8 cellular contexts compared by ENCODE assay signal in genomic region chr15:31325432-31325975, GRCh38. TPM values are rescaled to one million over a fixed set of nuclear protein-coding genes. Genes with fewer than 3 reads are reported as not detected.
DNase-seq lines count a peak whose midpoint lies in the region; ATAC-seq and TF ChIP-seq lines count a peak whose summit lies in the region.

No MANE protein-coding gene starts in this region.

- no peak for TF ChIP-seq RAD21 in Ishikawa (IDR thresholded peaks at IDR 0.05; ENCODE audit: low read depth)

- peak overlapping the region; percentile 91 for H3K4me3 Mint-ChIP-seq in endothelial cell (ENCODE audit: unreplicated experiment)

- H3K36me3 Mint-ChIP-seq in endothelial cell (ENCODE audit: low read depth, unreplicated experiment): no peaks in the 10 kb centered on the region

- H3K27ac Mint-ChIP-seq in endothelial cell (ENCODE audit: unreplicated experiment): peak overlapping the region; percentile 57

- H3K27me3 Mint-ChIP-seq in endothelial cell (ENCODE audit: unreplicated experiment): peaks cover 24% of the 10 kb centered on the region

- H3K4me3 ChIP-seq in AG04449 (ENCODE audit: low read depth, low read length) (peak overlapping the region; percentile 73), mononuclear cell (ENCODE audit: low read length) (peak overlapping the region; percentile 80), stomach (peak overlapping the region; percentile 67 to 89 (median 78))

- TF ChIP-seq POLR2A in stomach (IDR thresholded peaks at IDR 0.05): no peak

- WGBS in stomach, 5 donors: 0 to 2% (median 1%) methylated on average over 17 to 44 of the region's 44 CpGs

- H3K9me3 Mint-ChIP-seq in endothelial cell (ENCODE audit: unreplicated experiment): no peaks in the 10 kb centered on the region

- H3K9me3 ChIP-seq in mononuclear cell (ENCODE audit: low read depth, low read length) (no peaks in the 10 kb centered on the region), stomach (no peaks in the 10 kb centered on the region)

- DNase-seq in AG04449 (ENCODE audit: low read depth, low spot score) (no peak), endothelial cell (ENCODE audit: low spot score) (peak; percentile 36), stomach (peak; percentile 64), HuH-7 (ENCODE audit: low spot score) (no peak)
- DNase-seq in activated CD4-positive, alpha-beta T cell treated with anti-CD3 and anti-CD28 coated beads, Interleukin-2, amount 50 U/mL, for 48 hours: peak; percentile 46 to 51

- TF ChIP-seq EP300 in Ishikawa (IDR thresholded peaks at IDR 0.05; ENCODE audit: borderline replicate concordance) (no peak), stomach (IDR thresholded peaks at IDR 0.05) (no peak)

- no peaks in the 10 kb centered on the region for H3K36me3 ChIP-seq in stomach

- H3K27ac ChIP-seq in stomach: peak overlapping the region; percentile 99 to 100 (median 100)

- no peaks in the 10 kb centered on the region for H3K27me3 ChIP-seq in mononuclear cell (ENCODE audit: insufficient read depth, low read length)
- H3K27me3 ChIP-seq in stomach: no peaks in the 10 kb centered on the region

- peak; percentile 8 for ATAC-seq in GM18909 (IDR thresholded peaks at IDR 0.05; ENCODE audit: poor library complexity, unreplicated experiment)

- intact Hi-C loops in stomach (cut with DNase I; ENCODE audit: low total_unique reads): no loop called here

- H3K4me1 ChIP-seq in mononuclear cell (ENCODE audit: insufficient read depth, low read length) (peaks cover 51% of the 10 kb centered on the region), stomach (peaks cover 15 to 40% (median 33%) of the 10 kb centered on the region in 4 donors)

- H3K4me1 Mint-ChIP-seq in endothelial cell (ENCODE audit: unreplicated experiment): peaks cover 16% of the 10 kb centered on the region

- CTCF ChIA-PET in AG04449 (lab: Yijun Ruan, JAX): interaction anchor here (1.0 to 2.4 kb wide), 7 partner anchors 9 to 165 kb away, joined by 3 to 22 read pairs (median 4); no protein-coding TSS in a partner anchor

- POLR2A ChIA-PET in AG04449 (lab: Yijun Ruan, JAX): interaction anchor here (0.6 to 1.7 kb wide), 8 partner anchors 13 to 323 kb away, joined by 3 to 10 read pairs (median 3); no protein-coding TSS in a partner anchor

- no peak for TF ChIP-seq CTCF in AG04449 (IDR thresholded peaks at IDR 0.05; ENCODE audit: insufficient read depth, low read length, missing control alignments)
- no peak for TF ChIP-seq CTCF in endothelial cell (IDR thresholded peaks at IDR 0.05; ENCODE audit: unreplicated experiment)
- TF ChIP-seq CTCF in stomach (IDR thresholded peaks at IDR 0.05): no peak

TF ChIP-seq in Ishikawa, 13 proteins besides CTCF, POLR2A, EP300 and RAD21:
- TF ChIP-seq EGR1 (IDR thresholded peaks at IDR 0.05) (no peak), ZBTB7A (IDR thresholded peaks at IDR 0.05; ENCODE audit: low read depth) (peak; percentile 75), NFIC (IDR thresholded peaks at IDR 0.05) (peak; percentile 11; the same call in 1 of the 2 replicates)
TF ChIP-seq in Ishikawa: peak in this region for 2.

RNA-seq across cellular contexts. Expression of gene KLF13, which starts 1.1 kb away (rescaled TPM):
- total RNA-seq in endothelial cell (ENCODE audit: unreplicated experiment) (45.1 TPM), mononuclear cell (151 TPM), stomach (10 to 100 TPM in 4 of 5 donors, 1 to 10 TPM in 1; 9.3 to 74.0 (median 38.8) TPM)
- 10 to 100 TPM; 23.0 to 30.7 (median 24.3) TPM for polyA plus RNA-seq in stomach

Comparison
In these comparisons a context has a peak if more than half of its experiments do, and no peak if none do; other contexts are left out.
1. DNase-seq: peak in activated CD4-positive, alpha-beta T cell treated with anti-CD3 and anti-CD28 coated beads, Interleukin-2, amount 50 U/mL, for 48 hours (2 of 2), endothelial cell (single experiment) and stomach (single experiment); none in AG04449 (single experiment) and HuH-7 (single experiment).
2. Peak in every context shown above with its lines, with median percentiles within 50 percentile points of each other: H3K4me3 ChIP-seq.